Comparison of ENCODE assay signal across 11 cellular contexts in the genomic region with DNA sequence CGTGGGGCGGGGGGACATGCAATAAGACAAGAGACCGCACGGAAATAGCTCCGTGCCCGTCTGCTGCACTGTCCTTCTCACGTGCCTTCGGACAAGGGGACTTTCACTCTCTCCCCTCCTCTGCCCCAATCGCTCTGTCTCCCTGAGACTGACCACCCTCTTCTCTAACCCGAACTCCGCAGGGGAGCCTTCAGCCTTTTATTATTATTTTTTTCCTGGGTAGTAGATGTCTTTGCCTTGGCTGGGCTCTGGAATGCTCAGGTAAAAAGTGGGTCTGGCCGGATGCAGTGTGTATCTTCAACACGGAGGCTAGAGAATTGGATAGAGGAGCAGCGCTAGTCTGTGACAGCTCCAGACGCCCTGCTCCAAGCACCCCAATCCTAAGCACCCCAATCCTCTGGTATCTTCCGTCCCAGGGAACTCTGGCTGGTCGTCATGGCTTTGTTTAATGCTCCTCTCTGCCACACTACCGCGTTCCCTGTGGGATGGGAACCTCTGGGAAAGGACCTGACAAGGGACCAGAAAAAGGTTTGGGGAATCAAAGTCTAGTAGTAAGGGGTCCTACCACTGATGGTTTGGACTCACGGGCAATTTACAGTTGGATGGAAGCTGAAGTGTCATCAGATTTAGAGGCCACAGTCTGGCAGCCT. TPM values are rescaled to one million over a fixed set of nuclear protein-coding genes. Genes with fewer than 3 reads are reported as not detected.
DNase-seq lines count a peak whose midpoint lies in the region; ATAC-seq and TF ChIP-seq lines count a peak whose summit lies in the region.
"Had no signal": no experiment of that assay in that cellular context is flagged by ENCODE, and none has a peak within 500 bp of the region (broad histone marks: within the 10 kb centered on the region; RNA-seq: fewer than 3 reads in every experiment).

No MANE protein-coding gene starts in this region.

- TF ChIP-seq POLR2A in suprapubic skin (IDR thresholded peaks at IDR 0.05): no peak

- ATAC-seq in activated CD8-positive, alpha-beta T cell treated with anti-CD3 and anti-CD28 coated beads for 36 hours: no peak
- no peak for ATAC-seq in activated CD8-positive, alpha-beta T cell treated with anti-CD3 and anti-CD28 coated beads, Interleukin-2, amount 10 ng/mL, durations not matched to agents 7 days and 5 days
- no peak for ATAC-seq in HG02885 (IDR thresholded peaks at IDR 0.05; ENCODE audit: poor library complexity, unreplicated experiment)
- ATAC-seq: K562 had no signal

- no peak overlapping the region for H2BK120ac ChIP-seq in mesenchymal stem cell (ENCODE audit: low read depth, low read length)

- H3K4me2 ChIP-seq in mesenchymal stem cell (ENCODE audit: low read length, poor library complexity, severe bottlenecking): peak overlapping the region; percentile 94

- H2BK5ac ChIP-seq in mesenchymal stem cell (ENCODE audit: low read depth, low read length, poor library complexity, severe bottlenecking): no peak overlapping the region

- H3K4me3 ChIP-seq in ascending aorta (peak overlapping the region; percentile 53 to 59), mesenchymal stem cell (ENCODE audit: insufficient read depth in 1 of 2, low read depth in 1 of 2, low read length in 2 of 2) (peak overlapping the region in 1 of 2 experiments; percentile 51), suprapubic skin (peak overlapping the region; percentile 43)
- H3K4me3 ChIP-seq: K562, lung had no signal

- no peak overlapping the region for H3K27ac Mint-ChIP-seq in activated CD8-positive, alpha-beta T cell treated with anti-CD3 and anti-CD28 coated beads for 36 hours
- H3K27ac Mint-ChIP-seq in activated CD8-positive, alpha-beta T cell treated with anti-CD3 and anti-CD28 coated beads, Interleukin-2, amount 10 ng/mL, durations not matched to agents 7 days and 5 days: no peak overlapping the region

- H3K27me3 Mint-ChIP-seq in activated CD8-positive, alpha-beta T cell treated with anti-CD3 and anti-CD28 coated beads for 36 hours: peaks cover 64% of the 10 kb centered on the region
- H3K27me3 Mint-ChIP-seq in activated CD8-positive, alpha-beta T cell treated with anti-CD3 and anti-CD28 coated beads, Interleukin-2, amount 10 ng/mL, durations not matched to agents 7 days and 5 days (ENCODE audit: low read depth): peaks cover 77% of the 10 kb centered on the region

- peaks cover 33% of the 10 kb centered on the region for H3K27me3 ChIP-seq in ascending aorta
- H3K27me3 ChIP-seq in mesenchymal stem cell (ENCODE audit: control insufficient read depth in 1 of 2, insufficient read depth in 1 of 2, low read length in 2 of 2): peaks cover 65 to 71% of the 10 kb centered on the region in 2 experiments
- peaks cover 75% of the 10 kb centered on the region for H3K27me3 ChIP-seq in suprapubic skin

- no peak overlapping the region for H3K27ac ChIP-seq in ascending aorta
- H3K27ac ChIP-seq in mesenchymal stem cell (ENCODE audit: low read length, poor library complexity, severe bottlenecking): no peak overlapping the region
- no peak overlapping the region for H3K27ac ChIP-seq in suprapubic skin

- H2AK5ac ChIP-seq in mesenchymal stem cell (ENCODE audit: low read length, severe bottlenecking): no peak overlapping the region

- whole genome bisulfite sequencing in mesenchymal stem cell: 3% methylated on average over 13 of the region's 20 CpGs
- 15% methylated on average over 18 of the region's 20 CpGs for WGBS in suprapubic skin

- H3K36me3 Mint-ChIP-seq in activated CD8-positive, alpha-beta T cell treated with anti-CD3 and anti-CD28 coated beads for 36 hours (ENCODE audit: low read depth): no peaks in the 10 kb centered on the region
- H3K36me3 Mint-ChIP-seq in activated CD8-positive, alpha-beta T cell treated with anti-CD3 and anti-CD28 coated beads, Interleukin-2, amount 10 ng/mL, durations not matched to agents 7 days and 5 days (ENCODE audit: low read depth): no peaks in the 10 kb centered on the region

- TF ChIP-seq EP300 in suprapubic skin (IDR thresholded peaks at IDR 0.05): no peak

- H3K36me3 ChIP-seq in ascending aorta: no peaks in the 10 kb centered on the region
- H3K36me3 ChIP-seq in mesenchymal stem cell (ENCODE audit: control insufficient read depth in 1 of 2, insufficient read depth in 2 of 2, low read depth in 1 of 2, low read length in 2 of 2): no peaks in the 10 kb centered on the region
- no peaks in the 10 kb centered on the region for H3K36me3 ChIP-seq in suprapubic skin

- H2BK15ac ChIP-seq in mesenchymal stem cell (ENCODE audit: low read depth, poor library complexity, severe bottlenecking): no peak overlapping the region

- POLR2A ChIA-PET in activated CD8-positive, alpha-beta T cell treated with anti-CD3 and anti-CD28 coated beads for 36 hours (lab: Charles Lee): no interaction called here
- POLR2A ChIA-PET in activated CD8-positive, alpha-beta T cell treated with anti-CD3 and anti-CD28 coated beads, Interleukin-2, amount 10 ng/mL, durations not matched to agents 7 days and 5 days (lab: Charles Lee): no interaction called here

- H3K79me1 ChIP-seq in mesenchymal stem cell (replicated peaks; ENCODE audit: low read length, poor library complexity, severe bottlenecking): no peaks in the 10 kb centered on the region

- H3K9ac ChIP-seq in mesenchymal stem cell (ENCODE audit: low read length): no peak overlapping the region

- peak overlapping the region in 1 of 2 experiments; percentile 42 for H3K23ac ChIP-seq in mesenchymal stem cell (ENCODE audit: low read length in 2 of 2)

- no peak for TF ChIP-seq CTCF in activated CD8-positive, alpha-beta T cell treated with anti-CD3 and anti-CD28 coated beads for 36 hours (IDR thresholded peaks at IDR 0.05)
- TF ChIP-seq CTCF in ascending aorta (IDR thresholded peaks at IDR 0.05) (no peak), suprapubic skin (IDR thresholded peaks at IDR 0.05) (no peak)

- no peak overlapping the region for H4K91ac ChIP-seq in mesenchymal stem cell (ENCODE audit: low read length)

- peaks cover 11 to 19% of the 10 kb centered on the region in 2 donors for H3K4me1 ChIP-seq in ascending aorta
- H3K4me1 ChIP-seq in mesenchymal stem cell (ENCODE audit: control insufficient read depth, insufficient read depth, low read depth, low read length): peaks cover 18% of the 10 kb centered on the region
- peaks cover 22% of the 10 kb centered on the region for H3K4me1 ChIP-seq in suprapubic skin

- peaks cover 15% of the 10 kb centered on the region for H3K4me1 Mint-ChIP-seq in activated CD8-positive, alpha-beta T cell treated with anti-CD3 and anti-CD28 coated beads for 36 hours (ENCODE audit: low read depth)
- peaks cover 22% of the 10 kb centered on the region for H3K4me1 Mint-ChIP-seq in activated CD8-positive, alpha-beta T cell treated with anti-CD3 and anti-CD28 coated beads, Interleukin-2, amount 10 ng/mL, durations not matched to agents 7 days and 5 days (ENCODE audit: low read depth)

- no peaks in the 10 kb centered on the region for H3K9me3 Mint-ChIP-seq in activated CD8-positive, alpha-beta T cell treated with anti-CD3 and anti-CD28 coated beads for 36 hours
- H3K9me3 Mint-ChIP-seq in activated CD8-positive, alpha-beta T cell treated with anti-CD3 and anti-CD28 coated beads, Interleukin-2, amount 10 ng/mL, durations not matched to agents 7 days and 5 days (ENCODE audit: insufficient read depth): no peaks in the 10 kb centered on the region

- intact Hi-C loops in activated CD8-positive, alpha-beta T cell treated with anti-CD3 and anti-CD28 coated beads for 36 hours (cut with micrococcal nuclease): loop anchor here (5.0 kb wide), 1 partner anchor 78 kb away; the partner anchor contains the start of gene ESAM
- intact Hi-C loops in ascending aorta (cut with DNase I): loop anchor here (5.0 kb wide), 1 partner anchor 98 kb away; no protein-coding TSS in a partner anchor

- H3K9me3 ChIP-seq in ascending aorta (no peaks in the 10 kb centered on the region), mesenchymal stem cell (ENCODE audit: control insufficient read depth, low read length) (no peaks in the 10 kb centered on the region), suprapubic skin (no peaks in the 10 kb centered on the region)

- no peak overlapping the region for H3K18ac ChIP-seq in mesenchymal stem cell (ENCODE audit: low read depth in 1 of 2, low read length in 2 of 2)

- H2BK12ac ChIP-seq in mesenchymal stem cell (ENCODE audit: low read length in 2 of 2): no peak overlapping the region

- CTCF ChIA-PET in activated CD8-positive, alpha-beta T cell treated with anti-CD3 and anti-CD28 coated beads for 36 hours (lab: Charles Lee): interaction anchor here (1.3 to 2.6 kb wide), 2 partner anchors 26 to 170 kb away, joined by 4 to 22 read pairs; no protein-coding TSS in a partner anchor
- CTCF ChIA-PET in activated CD8-positive, alpha-beta T cell treated with anti-CD3 and anti-CD28 coated beads, Interleukin-2, amount 10 ng/mL, durations not matched to agents 7 days and 5 days (lab: Charles Lee): interaction anchor here (1.0 kb wide), 1 partner anchor 36 kb away, joined by 3 read pairs; no protein-coding TSS in a partner anchor

- no peak for DNase-seq in activated CD8-positive, alpha-beta T cell treated with anti-CD3 and anti-CD28 coated beads for 36 hours
- DNase-seq in activated CD8-positive, alpha-beta T cell treated with anti-CD3 and anti-CD28 coated beads, Interleukin-2, amount 10 ng/mL, durations not matched to agents 7 days and 5 days: no peak
- DNase-seq in ascending aorta (ENCODE audit: low spot score in 2 of 2): no peak
- no peak for DNase-seq in mesenchymal stem cell
- DNase-seq in suprapubic skin (ENCODE audit: low spot score in 2 of 2): no peak
- no peak for DNase-seq in COLO829 (ENCODE audit: low spot score)
- DNase-seq in COR-L47 (lab: John Stamatoyannopoulos, UW): no peak
- DNase-seq: activated CD4-positive, alpha-beta T cell treated with anti-CD3 and anti-CD28 coated beads, Interleukin-2, amount 50 U/mL, for 48 hours had no signal

- no peak overlapping the region for H4K8ac ChIP-seq in mesenchymal stem cell (ENCODE audit: low read length)

- no peak overlapping the region for H2AFZ ChIP-seq in mesenchymal stem cell (ENCODE audit: low read depth, low read length)

- no peak overlapping the region for H3K14ac ChIP-seq in mesenchymal stem cell (ENCODE audit: low read length in 2 of 2)

- H3K4me3 Mint-ChIP-seq in activated CD8-positive, alpha-beta T cell treated with anti-CD3 and anti-CD28 coated beads for 36 hours: peak overlapping the region; percentile 4
- no peak overlapping the region for H3K4me3 Mint-ChIP-seq in activated CD8-positive, alpha-beta T cell treated with anti-CD3 and anti-CD28 coated beads, Interleukin-2, amount 10 ng/mL, durations not matched to agents 7 days and 5 days

- no peak overlapping the region for H3K4ac ChIP-seq in mesenchymal stem cell (ENCODE audit: low read depth in 1 of 2, low read length in 2 of 2)

RNA-seq across cellular contexts. Expression of gene ROBO3, which starts 25.1 kb away (rescaled TPM):
- total RNA-seq in activated CD8-positive, alpha-beta T cell treated with anti-CD3 and anti-CD28 coated beads for 36 hours: 10 to 100 TPM; 17.6 to 18.4 TPM
- total RNA-seq in activated CD8-positive, alpha-beta T cell treated with anti-CD3 and anti-CD28 coated beads, Interleukin-2, amount 10 ng/mL, durations not matched to agents 7 days and 5 days: 10 to 100 TPM in 1 of 2 experiments, 1 to 10 TPM in 1; 9.4 to 10.5 TPM
- total RNA-seq in ascending aorta (37.5 TPM), suprapubic skin (1 to 10 TPM; 1.9 to 6.8 (median 3.6) TPM)
- 14.9 TPM for polyA plus RNA-seq in mesenchymal stem cell (2013, experiment 1 of 2)
- 14.9 TPM for polyA plus RNA-seq in mesenchymal stem cell (2013, experiment 2 of 2)

RNA-seq across cellular contexts. Expression of gene MSANTD2, which starts 39.9 kb away (rescaled TPM):
- 1 to 10 TPM; 5.8 to 7.3 TPM for total RNA-seq in activated CD8-positive, alpha-beta T cell treated with anti-CD3 and anti-CD28 coated beads for 36 hours
- 10 to 100 TPM in 1 of 2 experiments, 1 to 10 TPM in 1; 9.1 to 10.2 TPM for total RNA-seq in activated CD8-positive, alpha-beta T cell treated with anti-CD3 and anti-CD28 coated beads, Interleukin-2, amount 10 ng/mL, durations not matched to agents 7 days and 5 days
- 21.4 TPM for total RNA-seq in ascending aorta
- 7.3 TPM for polyA plus RNA-seq in mesenchymal stem cell (2013, experiment 1 of 2)
- polyA plus RNA-seq in mesenchymal stem cell (2013, experiment 2 of 2): 7.2 TPM
- total RNA-seq in suprapubic skin: 10 to 100 TPM in 2 of 4 donors, 1 to 10 TPM in 2; 5.5 to 42.5 (median 11.7) TPM

RNA-seq across cellular contexts. Expression of gene ROBO4, which starts 57.6 kb away (rescaled TPM):
- not detected for total RNA-seq in activated CD8-positive, alpha-beta T cell treated with anti-CD3 and anti-CD28 coated beads for 36 hours
- under 1 TPM in 1 of 2 experiments, not detected in 1; 0.05 TPM for total RNA-seq in activated CD8-positive, alpha-beta T cell treated with anti-CD3 and anti-CD28 coated beads, Interleukin-2, amount 10 ng/mL, durations not matched to agents 7 days and 5 days
- 51.5 TPM for total RNA-seq in ascending aorta
- polyA plus RNA-seq in mesenchymal stem cell (2013, experiment 1 of 2): 0.17 TPM
- 0.22 TPM for polyA plus RNA-seq in mesenchymal stem cell (2013, experiment 2 of 2)
- 10 to 100 TPM in 2 of 4 donors, 1 to 10 TPM in 2; 2.5 to 18.7 (median 9.6) TPM for total RNA-seq in suprapubic skin
- total RNA-seq: K562 had no signal
- polyA plus RNA-seq: K562 had no signal
